9 cellular contexts compared by ENCODE assay signal in genomic region chr9:33290994-33291397, GRCh38. TPM values are rescaled to one million over a fixed set of nuclear protein-coding genes. Genes with fewer than 3 reads are reported as not detected.
DNase-seq lines count a peak whose midpoint lies in the region; ATAC-seq, FAIRE-seq and TF ChIP-seq lines count a peak whose summit lies in the region.
"Had no signal": no experiment of that assay in that cellular context is flagged by ENCODE, and none has a peak within 500 bp of the region (broad histone marks: within the 10 kb centered on the region; RNA-seq: fewer than 3 reads in every experiment).

No MANE protein-coding gene starts in this region.

- ATAC-seq in HG03469 (IDR thresholded peaks at IDR 0.05; ENCODE audit: unreplicated experiment): no peak

- no peaks in the 10 kb centered on the region for H3K36me3 ChIP-seq in Loucy (ENCODE audit: insufficient read depth, low read length)
- peaks cover 10 to 18% of the 10 kb centered on the region in 2 donors for H3K36me3 ChIP-seq in duodenal mucosa (ENCODE audit: control insufficient read depth in 1 of 2, insufficient read depth in 2 of 2, low read length in 2 of 2)
- H3K36me3 ChIP-seq in neural progenitor cell: no peaks in the 10 kb centered on the region

- H3F3A ChIP-seq in Loucy (ENCODE audit: low read depth) (peaks cover 7% of the 10 kb centered on the region), neural progenitor cell (ENCODE audit: low read depth) (peaks cover 13% of the 10 kb centered on the region)

- H3K79me2 ChIP-seq in Loucy (ENCODE audit: insufficient read depth, low read length): peaks cover 58% of the 10 kb centered on the region
- peaks cover 48% of the 10 kb centered on the region for H3K79me2 ChIP-seq in neural progenitor cell (ENCODE audit: low read depth)

- H3K9me2 ChIP-seq in Loucy (replicated peaks; ENCODE audit: low read depth, low read length): no peaks in the 10 kb centered on the region

- peaks cover 24% of the 10 kb centered on the region for H3K4me1 ChIP-seq in Loucy (ENCODE audit: insufficient read depth, low read length, poor library complexity, severe bottlenecking)
- H3K4me1 ChIP-seq in duodenal mucosa (ENCODE audit: control insufficient read depth in 1 of 2, insufficient read depth in 2 of 2, low read length in 2 of 2): peaks cover 43 to 51% of the 10 kb centered on the region in 2 donors
- peaks cover 4% of the 10 kb centered on the region for H3K4me1 ChIP-seq in neural progenitor cell

- FAIRE-seq in GM12892 (lab: Jason Lieb, UNC): peak; percentile 42

- no peaks in the 10 kb centered on the region for H3K9me3 ChIP-seq in Loucy (ENCODE audit: insufficient read depth, low read depth, low read length)
- no peaks in the 10 kb centered on the region for H3K9me3 ChIP-seq in duodenal mucosa (ENCODE audit: control insufficient read depth in 1 of 2, low read length in 2 of 2)
- H3K9me3 ChIP-seq in neural progenitor cell (ENCODE audit: low read depth): no peaks in the 10 kb centered on the region

- H3K27ac Mint-ChIP-seq in neural progenitor cell: peak overlapping the region; percentile 96

- H3K27me3 ChIP-seq in Loucy (ENCODE audit: insufficient read depth, low read length, poor library complexity, severe bottlenecking) (no peaks in the 10 kb centered on the region), duodenal mucosa (ENCODE audit: control insufficient read depth in 1 of 2, insufficient read depth in 2 of 2, low read length in 2 of 2) (no peaks in the 10 kb centered on the region), neural progenitor cell (no peaks in the 10 kb centered on the region)

- DNase-seq in GM12892 (ENCODE audit: insufficient read length): no peak
- DNase-seq in neural progenitor cell (ENCODE audit: low spot score): no peak
- no peak for DNase-seq in NCI-H1105 treated with DMSO at 0.1 percent for 48 hours (lab: John Stamatoyannopoulos, UW)
- no peak for DNase-seq in GDM1 (lab: John Stamatoyannopoulos, UW)
- no peak for DNase-seq in stimulated activated CD4-positive, alpha-beta T cell treated with anti-CD3 and anti-CD28 coated beads, Interleukin-2, amount 100 ng/mL, for 24 hours

- H3K27me3 Mint-ChIP-seq in neural progenitor cell (ENCODE audit: insufficient read depth, low read depth): peaks cover 5% of the 10 kb centered on the region

- peak overlapping the region; percentile 99 for H3K4me3 Mint-ChIP-seq in neural progenitor cell

- peaks cover 6% of the 10 kb centered on the region for H3K36me3 Mint-ChIP-seq in neural progenitor cell

- H3K4me3 ChIP-seq in Loucy (ENCODE audit: low read length, poor library complexity, severe bottlenecking) (peak overlapping the region; percentile 87), duodenal mucosa (ENCODE audit: low read depth in 1 of 2, low read length in 2 of 2) (peak overlapping the region; percentile 98 to 99), neural progenitor cell (peak overlapping the region; percentile 94)

- H2AFZ ChIP-seq in Loucy (ENCODE audit: low read length) (peak overlapping the region; percentile 88), neural progenitor cell (replicated peaks) (peak overlapping the region; percentile 99)

- peaks cover 17% of the 10 kb centered on the region for H3K4me1 Mint-ChIP-seq in neural progenitor cell

- TF ChIP-seq CTCF in Loucy (conservative IDR thresholded peaks at IDR 0.05; ENCODE audit: low read length): no peak; the same call in 1 of the 2 replicates
- TF ChIP-seq CTCF in neural progenitor cell (IDR thresholded peaks at IDR 0.05): no peak

- no peak for TF ChIP-seq POLR2A in GM12892 (IDR thresholded peaks at IDR 0.05; ENCODE audit: low read depth, low read length)

- H3K9me3 Mint-ChIP-seq in neural progenitor cell: no peaks in the 10 kb centered on the region

- H3K9ac ChIP-seq in Loucy (ENCODE audit: low read depth, low read length, poor library complexity, severe bottlenecking): peak overlapping the region; percentile 98
- H3K9ac ChIP-seq in duodenal mucosa (ENCODE audit: low read depth in 1 of 2, low read length in 2 of 2): peak overlapping the region; percentile 99
- H3K9ac ChIP-seq in neural progenitor cell: peak overlapping the region; percentile 92

- H4K20me1 ChIP-seq in Loucy (ENCODE audit: insufficient read depth, low read length, poor library complexity, severe bottlenecking) (peaks cover 13% of the 10 kb centered on the region), neural progenitor cell (ENCODE audit: low read depth) (no peaks in the 10 kb centered on the region)

- H3K4me2 ChIP-seq in Loucy (ENCODE audit: low read depth, low read length, poor library complexity, severe bottlenecking) (peak overlapping the region; percentile 80), neural progenitor cell (peak overlapping the region; percentile 91)

- H3K27ac ChIP-seq in duodenal mucosa (ENCODE audit: low read depth, low read length) (peak overlapping the region; percentile 99), neural progenitor cell (no peak overlapping the region)

RNA-seq across cellular contexts. Expression of gene NFX1, which starts 0.7 kb away (rescaled TPM):
- 26.2 TPM for polyA plus RNA-seq in GM12892 (2012; ENCODE audit: missing spikeins)
- total RNA-seq in neural progenitor cell (ENCODE audit: low replicate concordance): 13.0 and 14.6 TPM in 2 replicates

RNA-seq across cellular contexts. Expression of gene CHMP5, which starts 26.1 kb away (rescaled TPM):
- polyA plus RNA-seq in GM12892 (2012; ENCODE audit: missing spikeins): 98.6 TPM
- total RNA-seq in neural progenitor cell (ENCODE audit: low replicate concordance): 74.9 and 135 TPM in 2 replicates

RNA-seq across cellular contexts. Expression of gene BAG1, which starts 26.5 kb away (rescaled TPM):
- 56.9 TPM for polyA plus RNA-seq in GM12892 (2012; ENCODE audit: missing spikeins)
- total RNA-seq in neural progenitor cell (ENCODE audit: low replicate concordance): 44.3 and 49.2 TPM in 2 replicates

RNA-seq across cellular contexts. Expression of gene SPINK4, which starts 51.0 kb away (rescaled TPM):
- not detected for polyA plus RNA-seq in GM12892 (2012; ENCODE audit: missing spikeins)
- not detected in 2 replicates for total RNA-seq in neural progenitor cell (ENCODE audit: low replicate concordance)
- total RNA-seq: activated CD8-positive, alpha-beta memory T cell treated with anti-CD3 and anti-CD28 coated beads for 36 hours had no signal
